In genomic region chr14:65200454-65200853, GRCh38 we compare ENCODE assay signal across 1 cellular context.
TF ChIP-seq lines count a peak whose summit lies in the region.

No MANE protein-coding gene starts in this region.

TF ChIP-seq in GM23338, 12 proteins besides CTCF, POLR2A, EP300 and RAD21:
- TF ChIP-seq REST (IDR thresholded peaks at IDR 0.05; ENCODE audit: unreplicated experiment) (no peak), EZH2 (IDR thresholded peaks at IDR 0.05; ENCODE audit: low read depth, unreplicated experiment) (no peak), JUNB (IDR thresholded peaks at IDR 0.05; ENCODE audit: unreplicated experiment) (no peak), POLR2AphosphoS5 (IDR thresholded peaks at IDR 0.05; ENCODE audit: low read depth) (no peak), EZH2phosphoT487 (IDR thresholded peaks at IDR 0.05; ENCODE audit: unreplicated experiment) (no peak), ZNF114 (CRISPR knock-in tag; IDR thresholded peaks at IDR 0.05) (no peak), CREB1 (CRISPR knock-in tag; IDR thresholded peaks at IDR 0.05; ENCODE audit: low read depth) (no peak), ZNF462 (CRISPR knock-in tag; IDR thresholded peaks at IDR 0.05) (no peak), ZNF331 (CRISPR knock-in tag; IDR thresholded peaks at IDR 0.05; ENCODE audit: low read depth) (no peak), STAT1 (IDR thresholded peaks at IDR 0.05; ENCODE audit: unreplicated experiment) (no peak), NANOG (IDR thresholded peaks at IDR 0.05; ENCODE audit: borderline replicate concordance) (no peak), ETS1 (IDR thresholded peaks at IDR 0.05) (no peak)
